In genomic region chr3:129276385-129276784, GRCh38 we compare ENCODE assay signal across 10 cellular contexts. TPM values are rescaled to one million over a fixed set of nuclear protein-coding genes. Genes with fewer than 3 reads are reported as not detected.
A peak's percentile ranks its signal among the peaks of the same experiment; 100 is the strongest.
DNase-seq lines count a peak whose midpoint lies in the region; ATAC-seq, FAIRE-seq and TF ChIP-seq lines count a peak whose summit lies in the region.
"Had no signal": no experiment of that assay in that cellular context is flagged by ENCODE, and none has a peak within 500 bp of the region (broad histone marks: within the 10 kb centered on the region; RNA-seq: fewer than 3 reads in every experiment).

No MANE protein-coding gene starts in this region.

- H3K4me3 ChIP-seq in GM06990 (replicated peaks; ENCODE audit: low read depth, low read length) = no peak overlapping the region
- peak overlapping the region; percentile 7; the same call in 1 of the 2 replicates for H3K4me3 ChIP-seq in OCI-LY3 (ENCODE audit: low read length)
- H3K4me3 ChIP-seq: heart left ventricle had no signal

- no peak overlapping the region for H2AFZ ChIP-seq in OCI-LY3 (ENCODE audit: low read depth, low read length)

- no peaks in the 10 kb centered on the region for H3K27me3 ChIP-seq in GM06990 (replicated peaks; ENCODE audit: control insufficient read depth, insufficient read depth, low read length)
- peaks cover 30% of the 10 kb centered on the region for H3K27me3 ChIP-seq in OCI-LY3 (ENCODE audit: low read depth, low read length)
- H3K27me3 ChIP-seq: heart left ventricle had no signal

- H3K9me3 ChIP-seq in OCI-LY3 (ENCODE audit: insufficient read depth, low read length) = no peaks in the 10 kb centered on the region
- H3K9me3 ChIP-seq: heart left ventricle had no signal

- ATAC-seq in HG02970 (IDR thresholded peaks at IDR 0.05; ENCODE audit: low FRiP score, unreplicated experiment) (peak; percentile 55), sciatic nerve (no peak)
- ATAC-seq: heart left ventricle had no signal

- H3K36me3 ChIP-seq in GM06990 (ENCODE audit: control insufficient read depth, insufficient read depth, low read length) (peaks cover 30% of the 10 kb centered on the region), OCI-LY3 (replicated peaks; ENCODE audit: low read depth, low read length) (peaks cover 61% of the 10 kb centered on the region)

- peaks cover 37% of the 10 kb centered on the region for H3K4me1 ChIP-seq in OCI-LY3 (ENCODE audit: low read length)

- no peaks in the 10 kb centered on the region for H3K79me2 ChIP-seq in OCI-LY3 (ENCODE audit: low read length)

- H3K9ac ChIP-seq in OCI-LY3 (ENCODE audit: low read length) = no peak overlapping the region

- H4K20me1 ChIP-seq in OCI-LY3 (ENCODE audit: insufficient read depth, low read length) = peaks cover 61% of the 10 kb centered on the region

- H3K27ac ChIP-seq in OCI-LY3 (ENCODE audit: low read length) = no peak overlapping the region
- H3K27ac ChIP-seq: heart left ventricle had no signal

- no peak for TF ChIP-seq CTCF in GM06990 (IDR thresholded peaks at IDR 0.05; ENCODE audit: insufficient read depth, low read length, poor library complexity, severe bottlenecking)
- TF ChIP-seq CTCF in OCI-LY3 (IDR thresholded peaks at IDR 0.05; ENCODE audit: low read depth, low read length) = no peak

- DNase-seq in GM06990 (ENCODE audit: extremely low read depth, insufficient read length) (peak; percentile 66), GM19239 (ENCODE audit: insufficient read length, low spot score) (peak; percentile 78), OCI-M1 (lab: John Stamatoyannopoulos, UW) (no peak), AML-193 (lab: John Stamatoyannopoulos, UW) (no peak), sciatic nerve (ENCODE audit: low spot score) (no peak), NCI-H1092 treated with DMSO at 0.1 percent for 48 hours (lab: John Stamatoyannopoulos, UW) (no peak)
- DNase-seq: heart left ventricle, retina had no signal

- intact Hi-C loops in sciatic nerve (cut with DNase I) = no loop called here

- peak; percentile 94 for FAIRE-seq in GM19239 (lab: Jason Lieb, UNC)

- H3K4me2 ChIP-seq in OCI-LY3 (ENCODE audit: low read length) = peak overlapping the region; percentile 43

RNA-seq across cellular contexts. Expression of gene HMCES, which starts 2.3 kb away (rescaled TPM):
- 36.6 TPM for total RNA-seq in sciatic nerve

RNA-seq across cellular contexts. Expression of gene COPG1, which starts 27.0 kb away (rescaled TPM):
- 111 TPM for total RNA-seq in sciatic nerve

Comparison
In these comparisons a context has a peak if more than half of its experiments do, and no peak if none do; other contexts are left out.
1. DNase-seq: peak in GM06990 (single experiment) and GM19239 (single experiment); none in OCI-M1 (single experiment), AML-193 (0 of 2), sciatic nerve (single experiment) and NCI-H1092 treated with DMSO at 0.1 percent for 48 hours (single experiment).